1 cellular context compared by ENCODE assay signal in genomic region chr6:4775591-4776492, GRCh38.
TF ChIP-seq lines count a peak whose summit lies in the region.

Gene CDYL, plus strand, starts transcription at chr6:4776404. Its CDS starts 380 bp downstream, at chr6:4776784.

TF ChIP-seq in GM23338, 12 proteins besides CTCF, POLR2A, EP300 and RAD21 (continued from another document):
- TF ChIP-seq ZNF462 (CRISPR knock-in tag; IDR thresholded peaks at IDR 0.05) (no peak), EZH2 (IDR thresholded peaks at IDR 0.05; ENCODE audit: low read depth, unreplicated experiment) (no peak), EZH2phosphoT487 (IDR thresholded peaks at IDR 0.05; ENCODE audit: unreplicated experiment) (no peak), NANOG (IDR thresholded peaks at IDR 0.05; ENCODE audit: borderline replicate concordance) (no peak)
